ENCODE assay signal across 25 cellular contexts in the genomic region with DNA sequence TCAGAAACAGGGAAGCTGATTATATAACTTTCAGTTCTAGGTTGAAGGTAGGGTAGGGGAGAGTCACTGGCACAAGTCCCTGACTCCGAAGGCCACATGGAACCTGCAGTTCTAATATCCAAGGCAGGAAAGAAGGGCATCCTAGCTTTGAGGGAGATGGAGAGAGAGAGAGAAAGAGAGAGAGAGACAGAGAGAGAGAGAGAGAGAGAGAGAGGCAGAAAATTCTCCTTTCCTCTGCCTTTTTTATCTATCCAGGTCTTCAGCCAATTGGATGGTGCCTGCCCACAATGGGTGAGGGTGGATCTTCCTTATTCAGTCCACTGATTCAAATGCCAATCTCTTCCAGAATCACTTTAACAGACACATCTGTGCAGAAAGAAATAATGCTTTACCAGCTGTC.
"Had no signal": no experiment of that assay in that cellular context is flagged by ENCODE, and none has a peak within 500 bp of the region (broad histone marks: within the 10 kb centered on the region; RNA-seq: fewer than 3 reads in every experiment).

No MANE protein-coding gene starts in this region.

- ATAC-seq: gastroesophageal sphincter; heart left ventricle; left colon; left lung; left ventricle myocardium superior; lower lobe of right lung; mucosa of descending colon; naive thymus-derived CD8-positive, alpha-beta T cell had no signal

- H2AFZ ChIP-seq: hepatocyte had no signal

- H3K36me3 ChIP-seq: esophagus squamous epithelium, left lung, lower lobe of right lung had no signal

- H3K4me2 ChIP-seq: hepatocyte had no signal

- H3K79me2 ChIP-seq: hepatocyte had no signal

- H3K27me3 ChIP-seq: dorsolateral prefrontal cortex, esophagus squamous epithelium, gastroesophageal sphincter, heart left ventricle, hepatocyte, left lung had no signal

- H3K4me3 ChIP-seq: coronary artery, dorsolateral prefrontal cortex, esophagus squamous epithelium, gastroesophageal sphincter, heart left ventricle, hepatocyte, left lung, lower lobe of right lung, mucosa of descending colon had no signal

- FAIRE-seq: colon, endothelial cell of umbilical vein, kidney had no signal

- H3K9me3 ChIP-seq: esophagus squamous epithelium, gastroesophageal sphincter, heart left ventricle, left lung, lower lobe of right lung, mucosa of descending colon had no signal

- H3K4me1 ChIP-seq: esophagus squamous epithelium, gastroesophageal sphincter, heart left ventricle, left lung, lower lobe of right lung had no signal

- H3K27ac ChIP-seq: coronary artery, dorsolateral prefrontal cortex, esophagus squamous epithelium, gastroesophageal sphincter, heart left ventricle, hepatocyte, left lung, lower lobe of right lung had no signal

- DNase-seq: dermis blood vessel endothelial cell; dorsolateral prefrontal cortex; effector CD4-positive, alpha-beta T cell; effector memory CD4-positive, alpha-beta T cell; esophagus squamous epithelium; foreskin fibroblast; foreskin melanocyte; heart left ventricle; immature natural killer cell; islet precursor cell; kidney; kidney glomerular epithelial cell; left colon; left lung; left ventricle myocardium superior; lower lobe of right lung; mesenchymal stem cell; mucosa of descending colon; naive B cell; naive thymus-derived CD8-positive, alpha-beta T cell had no signal
